In genomic region chr1:43947061-43947889, GRCh38 we compare ENCODE assay signal across 8 cellular contexts. TPM values are rescaled to one million over a fixed set of nuclear protein-coding genes. Genes with fewer than 3 reads are reported as not detected.
DNase-seq lines count a peak whose midpoint lies in the region; ATAC-seq and TF ChIP-seq lines count a peak whose summit lies in the region.

No MANE protein-coding gene starts in this region.

- H3K27ac ChIP-seq in DOHH2 (ENCODE audit: low read depth, low read length) (peak overlapping the region; percentile 64), angular gyrus (ENCODE audit: low read depth, low read length) (peak overlapping the region; percentile 99), suprapubic skin (peak overlapping the region; percentile 93)

- H3K9me3 Mint-ChIP-seq in immature natural killer cell, result no peaks in the 10 kb centered on the region

- H3K27me3 ChIP-seq in DOHH2 (ENCODE audit: control insufficient read depth, low read length), result no peaks in the 10 kb centered on the region
- no peaks in the 10 kb centered on the region for H3K27me3 ChIP-seq in suprapubic skin

- no peak for DNase-seq in immature natural killer cell
- no peak for DNase-seq in suprapubic skin (ENCODE audit: low spot score in 2 of 2)
- DNase-seq in NCI-H1417 (lab: John Stamatoyannopoulos, UW), result no peak
- no peak for DNase-seq in NCI-H774 (lab: John Stamatoyannopoulos, UW)

- WGBS in suprapubic skin, result 8% methylated on average over 20 of the region's 27 CpGs

- peaks cover 0 to 7% (median 5%) of the 10 kb centered on the region in 3 donors for H3K36me3 Mint-ChIP-seq in immature natural killer cell

- H3K27ac Mint-ChIP-seq in immature natural killer cell, result peak overlapping the region; percentile 86 to 94 (median 92)

- no peaks in the 10 kb centered on the region for H3F3A ChIP-seq in DOHH2 (ENCODE audit: control insufficient read depth, insufficient read depth)

- no peak for TF ChIP-seq CTCF in DOHH2 (IDR thresholded peaks at IDR 0.05; ENCODE audit: low read depth, low read length, poor library complexity, severe bottlenecking)
- no peak for TF ChIP-seq CTCF in suprapubic skin (IDR thresholded peaks at IDR 0.05)

- peaks cover 50% of the 10 kb centered on the region for H3K79me2 ChIP-seq in DOHH2 (ENCODE audit: control insufficient read depth, low read length)

- H3K27me3 Mint-ChIP-seq in immature natural killer cell (ENCODE audit: low read depth in 3 of 3), result peaks cover 0 to 1% (median 0%) of the 10 kb centered on the region in 3 donors

- peaks cover 34 to 36% of the 10 kb centered on the region in 2 donors for H3K4me1 Mint-ChIP-seq in immature natural killer cell

- H3K9me3 ChIP-seq in DOHH2 (ENCODE audit: control insufficient read depth, insufficient read depth, low read length) (no peaks in the 10 kb centered on the region), suprapubic skin (no peaks in the 10 kb centered on the region)

- no peaks in the 10 kb centered on the region for H4K20me1 ChIP-seq in DOHH2 (ENCODE audit: control insufficient read depth, insufficient read depth, low read depth, low read length)

- H3K4me3 ChIP-seq in DOHH2 (ENCODE audit: low read length), result peak overlapping the region; percentile 94
- H3K4me3 ChIP-seq in suprapubic skin, result peak overlapping the region; percentile 87

- H3K4me2 ChIP-seq in DOHH2 (ENCODE audit: low read length), result peak overlapping the region; percentile 93

- peak overlapping the region; percentile 91 to 94 (median 91) for H3K4me3 Mint-ChIP-seq in immature natural killer cell

- TF ChIP-seq POLR2A in suprapubic skin (IDR thresholded peaks at IDR 0.05), result no peak

- no peak for TF ChIP-seq EP300 in suprapubic skin (IDR thresholded peaks at IDR 0.05)

- H3K4me1 ChIP-seq in DOHH2 (ENCODE audit: control insufficient read depth, low read length) (peaks cover 26% of the 10 kb centered on the region), suprapubic skin (peaks cover 39% of the 10 kb centered on the region)

- no peaks in the 10 kb centered on the region for H3K9me2 ChIP-seq in DOHH2 (replicated peaks; ENCODE audit: control insufficient read depth, low read length)

- H3K36me3 ChIP-seq in DOHH2 (ENCODE audit: control insufficient read depth, low read length) (peaks cover 27% of the 10 kb centered on the region), suprapubic skin (peaks cover 8% of the 10 kb centered on the region)

- peak; percentile 26 for ATAC-seq in HG03175 (IDR thresholded peaks at IDR 0.05; ENCODE audit: unreplicated experiment)
- ATAC-seq in GM18861 (IDR thresholded peaks at IDR 0.05; ENCODE audit: unreplicated experiment), result no peak

RNA-seq across cellular contexts. Expression of gene IPO13, which starts 0.5 kb away (rescaled TPM):
- 10 to 100 TPM in 2 of 3 donors, 1 to 10 TPM in 1; 9.8 to 18.6 (median 10.3) TPM for polyA plus RNA-seq in immature natural killer cell
- total RNA-seq in suprapubic skin, result 10 to 100 TPM; 30.8 to 41.0 (median 34.8) TPM

RNA-seq across cellular contexts. Expression of gene ARTN, which starts 13.7 kb away (rescaled TPM):
- not detected for polyA plus RNA-seq in immature natural killer cell
- total RNA-seq in suprapubic skin, result under 1 TPM in 3 of 4 donors, not detected in 1; 0.38 to 0.91 (median 0.72) TPM

RNA-seq across cellular contexts. Expression of gene DPH2, which starts 22.5 kb away (rescaled TPM):
- 10 to 100 TPM; 20.0 to 29.0 (median 21.4) TPM for polyA plus RNA-seq in immature natural killer cell
- total RNA-seq in suprapubic skin, result 10 to 100 TPM; 27.8 to 64.4 (median 39.8) TPM

RNA-seq across cellular contexts. Expression of gene ATP6V0B, which starts 27.5 kb away (rescaled TPM):
- 100 to 1,000 TPM; 227 to 425 (median 395) TPM for polyA plus RNA-seq in immature natural killer cell
- total RNA-seq in suprapubic skin, result 100 to 1,000 TPM in 3 of 4 donors, 10 to 100 TPM in 1; 95.2 to 193 (median 150) TPM

RNA-seq across cellular contexts. Expression of gene B4GALT2, which starts 31.7 kb away (rescaled TPM):
- polyA plus RNA-seq in immature natural killer cell, result 1 to 10 TPM in 1 of 3 donors, under 1 TPM in 2; 0.48 to 1.6 (median 0.59) TPM
- total RNA-seq in suprapubic skin, result 10 to 100 TPM; 21.4 to 51.4 (median 41.0) TPM
